Comparison of ENCODE assay signal across 23 cellular contexts in the genomic region with DNA sequence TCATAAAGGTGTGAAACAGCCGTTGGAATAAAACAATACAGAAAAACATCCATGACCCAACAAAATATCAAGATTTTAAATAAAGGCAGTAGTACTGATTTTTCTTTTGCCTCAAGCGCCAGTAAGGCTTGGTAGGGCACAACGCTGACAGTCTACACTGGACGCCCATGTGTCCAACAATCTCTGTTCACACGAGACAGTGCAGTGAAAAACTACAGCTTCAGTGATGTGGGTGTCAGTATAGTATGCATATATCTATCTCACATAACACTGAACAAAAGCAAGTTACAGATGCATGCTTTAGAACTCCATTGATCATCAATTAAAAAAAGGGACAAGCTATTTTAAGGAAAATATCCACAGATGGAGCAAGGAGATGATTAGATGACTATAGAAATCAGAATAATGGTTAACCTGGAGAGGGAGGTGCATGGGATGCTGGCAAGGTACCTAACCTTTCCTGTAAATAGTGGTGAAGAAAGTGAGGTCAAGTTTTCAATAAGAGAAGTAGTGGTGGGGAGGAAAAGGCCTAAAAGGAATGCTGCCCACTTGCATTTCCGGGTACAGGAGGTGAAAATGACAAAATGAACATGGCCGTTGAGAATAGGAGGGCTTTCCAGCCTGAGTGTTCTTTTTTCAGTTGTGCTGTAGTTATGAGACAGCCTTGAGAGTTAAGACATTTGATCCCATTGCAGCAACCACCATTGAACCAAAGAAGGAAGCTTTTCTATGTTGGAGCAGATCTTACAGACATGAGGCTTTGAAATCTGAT. TPM values are rescaled to one million over a fixed set of nuclear protein-coding genes. Genes with fewer than 3 reads are reported as not detected.
DNase-seq lines count a peak whose midpoint lies in the region; ATAC-seq and TF ChIP-seq lines count a peak whose summit lies in the region.
"Had no signal": no experiment of that assay in that cellular context is flagged by ENCODE, and none has a peak within 500 bp of the region (broad histone marks: within the 10 kb centered on the region; RNA-seq: fewer than 3 reads in every experiment).

No MANE protein-coding gene starts in this region.

- H3K4me1 ChIP-seq in smooth muscle cell (ENCODE audit: low read depth) (peaks cover 5% of the 10 kb centered on the region), tibial artery (peaks cover 0 to 21% (median 7%) of the 10 kb centered on the region in 4 donors)

- peaks cover 26% of the 10 kb centered on the region for H3K36me3 ChIP-seq in smooth muscle cell (ENCODE audit: low read depth)
- peaks cover 47 to 61% (median 56%) of the 10 kb centered on the region in 3 donors for H3K36me3 ChIP-seq in tibial artery

- H3K4me2 ChIP-seq in smooth muscle cell = no peak overlapping the region
- H3K4me2 ChIP-seq: KMS-11 had no signal

- H3K27ac ChIP-seq in smooth muscle cell (ENCODE audit: low read depth) (peak overlapping the region; percentile 83), tibial artery (no peak overlapping the region)
- H3K27ac ChIP-seq: brain microvascular endothelial cell, C4-2B, coronary artery, KMS-11, WERI-Rb-1 had no signal

- no peaks in the 10 kb centered on the region for H3K4me1 Mint-ChIP-seq in activated naive CD4-positive, alpha-beta T cell treated with anti-CD3 and anti-CD28 coated beads, Interleukin-2, amount 10 ng/mL, durations not matched to agents 7 days and 5 days
- peaks cover 0 to 5% (median 2%) of the 10 kb centered on the region in 3 donors for H3K4me1 Mint-ChIP-seq in T-cell
- no peaks in the 10 kb centered on the region for H3K4me1 Mint-ChIP-seq in glutamatergic neuron (ENCODE audit: low read depth, unreplicated experiment)

- intact Hi-C loops in tibial artery (cut with DNase I; ENCODE audit: low total_unique reads) = no loop called here

- H3K9me3 ChIP-seq in smooth muscle cell (replicated peaks; ENCODE audit: low read depth) (no peaks in the 10 kb centered on the region), tibial artery (no peaks in the 10 kb centered on the region)

- H3K36me3 Mint-ChIP-seq in activated naive CD4-positive, alpha-beta T cell treated with anti-CD3 and anti-CD28 coated beads, Interleukin-2, amount 10 ng/mL, durations not matched to agents 7 days and 5 days = peaks cover 45% of the 10 kb centered on the region
- H3K36me3 Mint-ChIP-seq in T-cell = peaks cover 38% of the 10 kb centered on the region
- no peaks in the 10 kb centered on the region for H3K36me3 Mint-ChIP-seq in glutamatergic neuron (ENCODE audit: unreplicated experiment)

- H3K4me3 ChIP-seq in smooth muscle cell = no peak overlapping the region
- H3K4me3 ChIP-seq in tibial artery = no peak overlapping the region
- H3K4me3 ChIP-seq: coronary artery, lung had no signal

- peaks cover 63% of the 10 kb centered on the region for H4K20me1 ChIP-seq in smooth muscle cell (ENCODE audit: low read depth)

- H3K9me3 Mint-ChIP-seq in activated naive CD4-positive, alpha-beta T cell treated with anti-CD3 and anti-CD28 coated beads, Interleukin-2, amount 10 ng/mL, durations not matched to agents 7 days and 5 days = no peaks in the 10 kb centered on the region
- H3K9me3 Mint-ChIP-seq in T-cell (no peaks in the 10 kb centered on the region), glutamatergic neuron (ENCODE audit: unreplicated experiment) (peaks cover 13% of the 10 kb centered on the region)
- H3K9me3 Mint-ChIP-seq: activated T-helper 1 cell treated with anti-CD3 and anti-CD28 coated beads, Interleukin-12 subunit alpha, Interleukin-12 subunit beta, Interleukin-2, Interleukin-4 antibody, amounts not matched to agents 30 ng/mL and 10 ng/mL and 1 ng/mL, durations not matched to agents 14 hours and 24 hours and 36 hours; T-helper 2 cell treated with Interferon-gamma antibody and Interleukin-4, amounts not matched to agents 5 μg/mL and 100 μg/mL, for 36 hours had no signal

- no peaks in the 10 kb centered on the region for H3K27me3 Mint-ChIP-seq in activated naive CD4-positive, alpha-beta T cell treated with anti-CD3 and anti-CD28 coated beads, Interleukin-2, amount 10 ng/mL, durations not matched to agents 7 days and 5 days
- H3K27me3 Mint-ChIP-seq in T-cell = no peaks in the 10 kb centered on the region
- peaks cover 6% of the 10 kb centered on the region for H3K27me3 Mint-ChIP-seq in glutamatergic neuron (ENCODE audit: unreplicated experiment)

- H2AFZ ChIP-seq in smooth muscle cell (ENCODE audit: low read depth) = no peak overlapping the region

- H3K9ac ChIP-seq in smooth muscle cell (ENCODE audit: low read depth) = no peak overlapping the region
- H3K9ac ChIP-seq: KMS-11 had no signal

- peaks cover 71% of the 10 kb centered on the region for H3F3A ChIP-seq in smooth muscle cell (ENCODE audit: low read depth)

- peaks cover 10% of the 10 kb centered on the region for H3K79me2 ChIP-seq in smooth muscle cell (ENCODE audit: low read depth)

- 92% methylated on average over 7 of the region's 7 CpGs for WGBS in smooth muscle cell (ENCODE audit: low lambda C conversion rate)

- DNase-seq in activated naive CD4-positive, alpha-beta T cell treated with anti-CD3 and anti-CD28 coated beads, Interleukin-2, amount 10 ng/mL, durations not matched to agents 7 days and 5 days = no peak
- DNase-seq in activated naive CD4-positive, alpha-beta T cell treated with anti-CD3 and anti-CD28 coated beads, Interleukin-2, amount 50 U/mL, for 16 hours = no peak
- no peak for DNase-seq in T-cell
- DNase-seq in glutamatergic neuron = no peak
- no peak for DNase-seq in smooth muscle cell (lab: John Stamatoyannopoulos, UW; ENCODE audit: unreplicated experiment)
- no peak for DNase-seq in mesenteric fat pad (ENCODE audit: low spot score)
- no peak for DNase-seq in tibial artery
- DNase-seq: activated CD8-positive, alpha-beta memory T cell treated with anti-CD3 and anti-CD28 coated beads for 24 hours; brain microvascular endothelial cell; HCEC 1CT; MV-4-11; NCI-H2171; NCI-H524; stimulated activated CD4-positive, alpha-beta T cell treated with anti-CD3 and anti-CD28 coated beads, Interleukin-15, amount 100 ng/mL, for 24 hours; WERI-Rb-1 had no signal

- CTCF ChIA-PET in activated naive CD4-positive, alpha-beta T cell treated with anti-CD3 and anti-CD28 coated beads, Interleukin-2, amount 10 ng/mL, durations not matched to agents 7 days and 5 days (lab: Charles Lee) = no interaction called here
- CTCF ChIA-PET in T-cell (lab: Charles Lee) = no interaction called here

- H3K4me3 Mint-ChIP-seq in activated naive CD4-positive, alpha-beta T cell treated with anti-CD3 and anti-CD28 coated beads, Interleukin-2, amount 10 ng/mL, durations not matched to agents 7 days and 5 days = no peak overlapping the region
- H3K4me3 Mint-ChIP-seq in T-cell = no peak overlapping the region
- no peak overlapping the region for H3K4me3 Mint-ChIP-seq in glutamatergic neuron (ENCODE audit: unreplicated experiment)
- H3K4me3 Mint-ChIP-seq: activated T-helper 1 cell treated with anti-CD3 and anti-CD28 coated beads, Interleukin-12 subunit alpha, Interleukin-12 subunit beta, Interleukin-2, Interleukin-4 antibody, amounts not matched to agents 30 ng/mL and 10 ng/mL and 1 ng/mL, durations not matched to agents 14 hours and 24 hours and 36 hours; T-helper 2 cell treated with Interferon-gamma antibody and Interleukin-4, amounts not matched to agents 5 μg/mL and 100 μg/mL, for 36 hours had no signal

- TF ChIP-seq CTCF in glutamatergic neuron (IDR thresholded peaks at IDR 0.05; ENCODE audit: partially characterized antibody, unreplicated experiment) (no peak), smooth muscle cell (IDR thresholded peaks at IDR 0.05; ENCODE audit: borderline replicate concordance, insufficient read depth, poor library complexity, severe bottlenecking) (no peak), tibial artery (IDR thresholded peaks at IDR 0.05) (no peak)

- H3K27ac Mint-ChIP-seq in activated naive CD4-positive, alpha-beta T cell treated with anti-CD3 and anti-CD28 coated beads, Interleukin-2, amount 10 ng/mL, durations not matched to agents 7 days and 5 days = peak overlapping the region; percentile 64
- H3K27ac Mint-ChIP-seq in T-cell (peak overlapping the region; percentile 12 to 51), glutamatergic neuron (ENCODE audit: unreplicated experiment) (peak overlapping the region; percentile 49)
- H3K27ac Mint-ChIP-seq: activated T-helper 1 cell treated with anti-CD3 and anti-CD28 coated beads, Interleukin-12 subunit alpha, Interleukin-12 subunit beta, Interleukin-2, Interleukin-4 antibody, amounts not matched to agents 30 ng/mL and 10 ng/mL and 1 ng/mL, durations not matched to agents 14 hours and 24 hours and 36 hours; T-helper 2 cell treated with Interferon-gamma antibody and Interleukin-4, amounts not matched to agents 5 μg/mL and 100 μg/mL, for 36 hours had no signal

- H3K27me3 ChIP-seq in smooth muscle cell (ENCODE audit: low read depth) (no peaks in the 10 kb centered on the region), tibial artery (no peaks in the 10 kb centered on the region)
- H3K27me3 ChIP-seq: brain microvascular endothelial cell had no signal

- ATAC-seq in T-cell (replicated peaks in 1 of 4) (no peak), GM21529 (IDR thresholded peaks at IDR 0.05; ENCODE audit: unreplicated experiment) (no peak)
- ATAC-seq: sciatic nerve had no signal

- POLR2A ChIA-PET in T-cell (lab: Charles Lee) = no interaction called here

RNA-seq across cellular contexts. Expression of gene CTNNB1, which starts 42.7 kb away (rescaled TPM):
- total RNA-seq in T-cell (100 to 1,000 TPM; 147 to 180 (median 173) TPM), glutamatergic neuron (ENCODE audit: unreplicated experiment) (269 TPM), smooth muscle cell (854 and 957 TPM in 2 replicates), mesenteric fat pad (375 TPM)
- polyA plus RNA-seq in smooth muscle cell = 162 and 167 TPM in 2 replicates
